27 cellular contexts compared by ENCODE assay signal in genomic region chr12:120364487-120364886, GRCh38. TPM values are rescaled to one million over a fixed set of nuclear protein-coding genes. Genes with fewer than 3 reads are reported as not detected.
"Had no signal": no experiment of that assay in that cellular context is flagged by ENCODE, and none has a peak within 500 bp of the region (broad histone marks: within the 10 kb centered on the region; RNA-seq: fewer than 3 reads in every experiment).

No MANE protein-coding gene starts in this region.

- H3K4me3 ChIP-seq: adrenal gland, ascending aorta, coronary artery, esophagus squamous epithelium, gastrocnemius medialis, ovary, psoas muscle, right atrium auricular region, testis, upper lobe of right lung had no signal

- H3K36me3 Mint-ChIP-seq: activated naive CD4-positive, alpha-beta T cell treated with anti-CD3 and anti-CD28 coated beads, Interleukin-2, amount 50 U/mL, for 24 hours; memory B cell; naive B cell had no signal

- DNase-seq: activated CD4-positive, alpha-beta memory T cell treated with anti-CD3 and anti-CD28 coated beads, Interleukin-2, amount 10 ng/mL, durations not matched to agents 7 days and 5 days; activated CD4-positive, alpha-beta T cell treated with anti-CD3 and anti-CD28 coated beads, Interleukin-2, amount 10 ng/mL, durations not matched to agents 24 days and 14 days; activated gamma-delta T cell treated with Interleukin-2 at 50 U/mL for 16 hours; adrenal gland; esophagus squamous epithelium; gastrocnemius medialis; head of caudate nucleus; islet precursor cell; left cardiac atrium; naive B cell; ovary; psoas muscle; SK-N-SH; stimulated activated CD4-positive, alpha-beta T cell treated with anti-CD3 and anti-CD28 coated beads, Interleukin-1b, Interleukin-23, amount 100 ng/mL, for 48 hours; testis; upper lobe of right lung had no signal

- H3K9ac ChIP-seq: SK-N-SH had no signal

- H3K36me3 ChIP-seq: adrenal gland, ascending aorta, esophagus squamous epithelium, gastrocnemius medialis, ovary, right atrium auricular region, upper lobe of right lung had no signal

- H3K4me2 ChIP-seq: SK-N-SH had no signal

- H3K9me3 ChIP-seq: adrenal gland, ascending aorta, esophagus squamous epithelium, gastrocnemius medialis, ovary, psoas muscle, right atrium auricular region, SK-N-SH, testis, upper lobe of right lung had no signal

- ATAC-seq: activated CD4-positive, CD25-positive, alpha-beta regulatory T cell treated with anti-CD3 and anti-CD28 coated beads, Interleukin-2, amount 50 U/mL, for 24 hours; gastrocnemius medialis; left cardiac atrium; psoas muscle; upper lobe of right lung had no signal

- H3K27ac Mint-ChIP-seq: activated CD4-positive, alpha-beta memory T cell treated with anti-CD3 and anti-CD28 coated beads, Interleukin-2, amount 10 ng/mL, durations not matched to agents 7 days and 5 days; activated CD4-positive, alpha-beta T cell treated with anti-CD3 and anti-CD28 coated beads, Interleukin-2, amount 10 ng/mL, durations not matched to agents 24 days and 14 days; activated naive CD4-positive, alpha-beta T cell treated with anti-CD3 and anti-CD28 coated beads, Interleukin-2, amount 50 U/mL, for 24 hours; activated T-helper 1 cell treated with anti-CD3 and anti-CD28 coated beads, Interleukin-12 subunit alpha, Interleukin-12 subunit beta, Interleukin-2, Interleukin-4 antibody, amounts not matched to agents 30 ng/mL and 10 ng/mL and 1 ng/mL, durations not matched to agents 14 hours and 24 hours and 36 hours; memory B cell had no signal

- H3K9me3 Mint-ChIP-seq: activated CD4-positive, alpha-beta memory T cell treated with anti-CD3 and anti-CD28 coated beads, Interleukin-2, amount 10 ng/mL, durations not matched to agents 7 days and 5 days; activated CD4-positive, alpha-beta T cell treated with anti-CD3 and anti-CD28 coated beads, Interleukin-2, amount 10 ng/mL, durations not matched to agents 24 days and 14 days; activated naive CD4-positive, alpha-beta T cell treated with anti-CD3 and anti-CD28 coated beads, Interleukin-2, amount 50 U/mL, for 24 hours; activated T-helper 1 cell treated with anti-CD3 and anti-CD28 coated beads, Interleukin-12 subunit alpha, Interleukin-12 subunit beta, Interleukin-2, Interleukin-4 antibody, amounts not matched to agents 30 ng/mL and 10 ng/mL and 1 ng/mL, durations not matched to agents 14 hours and 24 hours and 36 hours; central memory CD8-positive, alpha-beta T cell; memory B cell had no signal

- H3K4me1 ChIP-seq: psoas muscle had no signal

- H3K27ac ChIP-seq: adrenal gland, ascending aorta, coronary artery, esophagus squamous epithelium, gastrocnemius medialis, ovary, psoas muscle, right atrium auricular region, testis, upper lobe of right lung had no signal

- H3K4me3 Mint-ChIP-seq: activated CD4-positive, alpha-beta memory T cell treated with anti-CD3 and anti-CD28 coated beads, Interleukin-2, amount 10 ng/mL, durations not matched to agents 7 days and 5 days; activated CD4-positive, alpha-beta T cell treated with anti-CD3 and anti-CD28 coated beads, Interleukin-2, amount 10 ng/mL, durations not matched to agents 24 days and 14 days; activated naive CD4-positive, alpha-beta T cell treated with anti-CD3 and anti-CD28 coated beads, Interleukin-2, amount 50 U/mL, for 24 hours; activated T-helper 1 cell treated with anti-CD3 and anti-CD28 coated beads, Interleukin-12 subunit alpha, Interleukin-12 subunit beta, Interleukin-2, Interleukin-4 antibody, amounts not matched to agents 30 ng/mL and 10 ng/mL and 1 ng/mL, durations not matched to agents 14 hours and 24 hours and 36 hours; central memory CD8-positive, alpha-beta T cell; memory B cell had no signal

- H3K27me3 ChIP-seq: adrenal gland, ovary, right atrium auricular region, testis had no signal

RNA-seq across cellular contexts. Expression of gene MSI1, which starts 4.5 kb away (rescaled TPM):
- total RNA-seq: activated CD4-positive, alpha-beta memory T cell treated with anti-CD3 and anti-CD28 coated beads, Interleukin-2, amount 10 ng/mL, durations not matched to agents 7 days and 5 days; activated T-helper 1 cell treated with anti-CD3 and anti-CD28 coated beads, Interleukin-12 subunit alpha, Interleukin-12 subunit beta, Interleukin-2, Interleukin-4 antibody, amounts not matched to agents 30 ng/mL and 10 ng/mL and 1 ng/mL, durations not matched to agents 14 hours and 24 hours and 36 hours; T-helper 2 cell treated with Interferon-gamma antibody and Interleukin-4, amounts not matched to agents 100 ng/mL and 5 ng/mL, for 36 hours had no signal

RNA-seq across cellular contexts. Expression of gene PLA2G1B, which starts 36.9 kb away (rescaled TPM):
- total RNA-seq: activated CD4-positive, alpha-beta memory T cell treated with anti-CD3 and anti-CD28 coated beads, Interleukin-2, amount 10 ng/mL, durations not matched to agents 7 days and 5 days; activated CD4-positive, alpha-beta T cell treated with anti-CD3 and anti-CD28 coated beads, Interleukin-2, amount 10 ng/mL, durations not matched to agents 24 days and 14 days; activated T-helper 1 cell treated with anti-CD3 and anti-CD28 coated beads, Interleukin-12 subunit alpha, Interleukin-12 subunit beta, Interleukin-2, Interleukin-4 antibody, amounts not matched to agents 30 ng/mL and 10 ng/mL and 1 ng/mL, durations not matched to agents 14 hours and 24 hours and 36 hours; ascending aorta; esophagus squamous epithelium; gastrocnemius medialis; left cardiac atrium; lower leg skin; right atrium auricular region; skeletal muscle tissue; T-helper 2 cell treated with Interferon-gamma antibody and Interleukin-4, amounts not matched to agents 100 ng/mL and 5 ng/mL, for 36 hours had no signal
- polyA plus RNA-seq: SK-N-SH had no signal
